ENCODE assay signal across 19 cellular contexts in genomic region chr2:214107731-214108130, GRCh38.
"Had no signal": no experiment of that assay in that cellular context is flagged by ENCODE, and none has a peak within 500 bp of the region (broad histone marks: within the 10 kb centered on the region; RNA-seq: fewer than 3 reads in every experiment).

No MANE protein-coding gene starts in this region.

- H3K27ac ChIP-seq: SJCRH30 had no signal

- H3K4me1 ChIP-seq: SJCRH30 had no signal

- H3K27me3 ChIP-seq: SJCRH30 had no signal

- ATAC-seq: Panc1, PC-3, Right ventricle myocardium inferior, SK-N-SH treated with all-trans-retinoic acid at 6 μM for 48 hours had no signal

- H3K4me3 ChIP-seq: SJCRH30 had no signal

- DNase-seq: KBM-7, MV-4-11, NCI-H1048, NCI-H1105, NCI-H1436 treated with DMSO at 0.1 percent for 48 hours, NCI-H1694, NCI-H187 treated with DMSO at 0.1 percent for 48 hours, NCI-H2029 treated with DMSO at 0.1 percent for 48 hours, NCI-H2107, NCI-H2227 treated with DMSO at 0.1 percent for 48 hours, NCI-H524, NCI-H526 treated with DMSO at 0.1 percent for 48 hours, NCI-H774, PC-3, SHP77 treated with DMSO at 0.1 percent for 48 hours, SJCRH30 had no signal

- H3K36me3 ChIP-seq: SJCRH30 had no signal
